27 cellular contexts compared by ENCODE assay signal in the genomic region with DNA sequence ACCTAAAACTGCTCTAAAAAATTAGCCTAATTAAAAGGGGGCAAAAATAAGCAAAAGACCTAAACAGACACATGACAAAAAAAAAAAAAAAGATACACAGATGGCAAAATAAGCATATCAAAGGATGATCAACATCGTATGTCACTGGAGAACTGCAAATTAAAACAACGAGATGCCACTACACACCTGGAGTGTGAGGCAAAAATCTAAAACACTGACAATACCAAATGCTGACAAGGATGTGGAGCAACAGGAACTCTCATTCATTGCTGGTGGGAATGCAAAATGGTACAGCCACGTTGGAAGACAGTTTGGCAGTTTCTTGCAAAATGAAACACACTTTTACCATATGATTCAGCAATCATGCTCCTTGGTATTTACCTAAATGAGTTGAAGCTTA.
"Had no signal": no experiment of that assay in that cellular context is flagged by ENCODE, and none has a peak within 500 bp of the region (broad histone marks: within the 10 kb centered on the region; RNA-seq: fewer than 3 reads in every experiment).

No MANE protein-coding gene starts in this region.

- H3K9me3 ChIP-seq: stomach, suprapubic skin, testis, thoracic aorta, thyroid gland, tibial artery, tibial nerve, transverse colon, upper lobe of left lung, upper lobe of right lung, uterus, vagina had no signal

- H3K36me3 ChIP-seq: stomach, suprapubic skin, thoracic aorta, thyroid gland, tibial artery, tibial nerve, transverse colon, upper lobe of left lung, upper lobe of right lung, uterus, vagina had no signal

- H3K4me1 ChIP-seq: suprapubic skin, testis, thyroid gland, tibial artery, tibial nerve, upper lobe of left lung, upper lobe of right lung, uterus, vagina had no signal

- H3K27ac ChIP-seq: stomach, suprapubic skin, testis, thoracic aorta, thyroid gland, tibial artery, tibial nerve, transverse colon, upper lobe of left lung, upper lobe of right lung, uterus, vagina had no signal

- H3K27me3 ChIP-seq: stomach, suprapubic skin, testis, thyroid gland, tibial nerve, upper lobe of left lung, upper lobe of right lung, uterus, vagina had no signal

- DNase-seq: stimulated activated CD4-positive, alpha-beta T cell treated with anti-CD3 and anti-CD28 coated beads, Interleukin-2, amount 100 ng/mL, for 48 hours; stimulated activated CD4-positive, alpha-beta T cell treated with anti-CD3 and anti-CD28 coated beads, Interleukin-4, amount 100 ng/mL, for 1 hour; stimulated activated CD4-positive, alpha-beta T cell treated with anti-CD3 and anti-CD28 coated beads, Interleukin-4, amount 100 ng/mL, for 24 hours; stimulated activated CD4-positive, alpha-beta T cell treated with anti-CD3 and anti-CD28 coated beads, Interleukin-4, amount 100 ng/mL, for 4 hours; stimulated activated CD8-positive, alpha-beta memory T cell treated with anti-CD3 and anti-CD28 coated beads, Interleukin-4, amount 100 ng/mL, for 48 hours; stimulated activated naive B cell treated with anti-CD40 and anti-IgM and Interleukin-4, amounts not matched to agents 10 μg/mL and 1 μg/mL and 100 μg/mL, for 72 hours; stimulated activated naive CD4-positive, alpha-beta T cell; stimulated activated naive CD4-positive, alpha-beta T cell treated with Interleukin-2 at 50 U/mL for 16 hours; stimulated activated naive CD8-positive, alpha-beta T cell treated with anti-CD3 and anti-CD28 coated beads, Interleukin-15, amount 100 ng/mL, for 72 hours; stimulated activated naive CD8-positive, alpha-beta T cell treated with anti-CD3 and anti-CD28 coated beads, Interleukin-15, Interleukin-2, amounts not matched to agents 100 U/mL and 50 U/mL, for 24 hours; stomach; substantia nigra; testis; thyroid gland; tibial artery; transverse colon; trophoblast cell; upper lobe of left lung; upper lobe of right lung; uterus had no signal

- ATAC-seq: stimulated activated effector memory CD8-positive, alpha-beta T cell treated with anti-CD3 and anti-CD28 coated beads, Interleukin-12 subunit alpha, Interleukin-12 subunit beta, amount 100 ng/mL, for 72 hours; stimulated activated memory B cell treated with anti-CD40 and anti-IgM and Interleukin-4, amounts not matched to agents 10 μg/mL and 1 μg/mL and 100 μg/mL, for 72 hours; stimulated activated naive B cell treated with anti-CD40 and anti-IgM and Interleukin-4, amounts not matched to agents 10 μg/mL and 1 μg/mL and 100 μg/mL, for 72 hours; stimulated activated naive CD8-positive, alpha-beta T cell treated with anti-CD3 and anti-CD28 coated beads, Interleukin-15, amount 100 ng/mL, for 72 hours; stimulated activated naive CD8-positive, alpha-beta T cell treated with anti-CD3 and anti-CD28 coated beads, Interleukin-15, Interleukin-2, amounts not matched to agents 100 U/mL and 50 U/mL, for 24 hours; upper lobe of right lung had no signal

- H3K4me3 ChIP-seq: stomach, suprapubic skin, testis, thoracic aorta, thyroid gland, tibial artery, tibial nerve, transverse colon, upper lobe of left lung, upper lobe of right lung, uterus, vagina had no signal

- FAIRE-seq: urothelium cell line had no signal
